ENCODE assay signal across 8 cellular contexts in the genomic region with DNA sequence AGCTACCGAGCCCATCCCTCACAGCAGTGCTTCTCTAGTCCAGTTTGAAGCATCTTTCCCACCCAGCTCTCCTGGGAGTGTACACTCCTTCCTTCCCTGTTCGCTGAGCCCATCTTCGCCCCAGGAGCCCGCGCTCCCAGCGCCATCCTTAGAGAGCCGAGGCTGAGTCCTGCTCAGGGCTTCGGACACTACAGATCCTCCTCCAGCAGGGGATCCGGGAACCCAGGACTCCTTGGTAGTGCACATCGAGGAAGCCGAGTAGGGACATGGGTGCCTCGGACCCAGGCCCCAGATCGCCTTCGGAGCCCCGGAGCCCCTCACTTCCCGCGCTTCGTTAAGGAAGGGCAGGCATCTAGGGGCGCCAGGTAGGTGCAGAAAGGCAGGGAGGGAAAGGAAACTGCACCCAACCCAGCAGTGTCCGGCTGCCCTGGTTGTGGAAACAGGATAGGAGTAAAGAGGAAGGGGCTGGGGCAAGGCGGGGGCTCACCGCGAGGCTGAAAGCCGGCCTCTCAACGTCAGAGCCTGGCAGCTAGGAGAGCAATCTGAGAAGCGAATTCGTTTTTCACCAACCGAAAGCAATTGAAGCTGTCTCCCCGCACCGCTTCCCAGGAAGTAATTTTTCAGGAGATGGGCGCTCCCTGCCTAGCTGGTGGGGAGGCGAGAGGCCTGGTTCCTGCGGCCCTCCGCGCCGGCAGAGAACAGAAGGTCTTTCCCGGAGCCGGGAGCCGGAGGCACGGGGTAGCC. TPM values are rescaled to one million over a fixed set of nuclear protein-coding genes. Genes with fewer than 3 reads are reported as not detected.
DNase-seq lines count a peak whose midpoint lies in the region; ATAC-seq, FAIRE-seq and TF ChIP-seq lines count a peak whose summit lies in the region.

No MANE protein-coding gene starts in this region.

- H3K4me3 ChIP-seq in A549 (peak overlapping the region; percentile 55), stomach smooth muscle (ENCODE audit: low read length in 2 of 2) (peak overlapping the region; percentile 54 to 68)

- peaks cover 74% of the 10 kb centered on the region for H3K27me3 Mint-ChIP-seq in activated T-helper 1 cell treated with anti-CD3 and anti-CD28 coated beads, Interleukin-12 subunit alpha, Interleukin-12 subunit beta, Interleukin-2, Interleukin-4 antibody, amounts not matched to agents 30 ng/mL and 10 ng/mL and 1 ng/mL, durations not matched to agents 14 hours and 24 hours and 36 hours (ENCODE audit: insufficient read depth)

- peaks cover 74 to 91% of the 10 kb centered on the region in 2 donors for H3K27me3 ChIP-seq in stomach smooth muscle (ENCODE audit: control insufficient read depth in 1 of 2, insufficient read depth in 2 of 2, low read length in 2 of 2)

- no peaks in the 10 kb centered on the region for H3K4me1 ChIP-seq in A549
- peaks cover 42% of the 10 kb centered on the region for H3K4me1 ChIP-seq in stomach smooth muscle (ENCODE audit: control insufficient read depth, insufficient read depth, low read length)

- no peaks in the 10 kb centered on the region for H3K9me3 ChIP-seq in A549
- no peaks in the 10 kb centered on the region for H3K9me3 ChIP-seq in stomach smooth muscle (ENCODE audit: control insufficient read depth in 2 of 2, low read length in 2 of 2)

- WGBS in A549 (ENCODE audit: missing lambda C conversion rate), result 67% methylated on average over 22 of the region's 40 CpGs

- H3K4me1 Mint-ChIP-seq in activated T-helper 1 cell treated with anti-CD3 and anti-CD28 coated beads, Interleukin-12 subunit alpha, Interleukin-12 subunit beta, Interleukin-2, Interleukin-4 antibody, amounts not matched to agents 30 ng/mL and 10 ng/mL and 1 ng/mL, durations not matched to agents 14 hours and 24 hours and 36 hours (ENCODE audit: low read depth), result peaks cover 5% of the 10 kb centered on the region

- no peak for TF ChIP-seq EP300 in A549 (IDR thresholded peaks at IDR 0.05)

- no peak overlapping the region for H3K9ac ChIP-seq in stomach smooth muscle (ENCODE audit: low read length in 2 of 2)

- CTCF ChIA-PET in A549 (lab: Yijun Ruan, JAX), result interaction anchor here (1.1 to 2.2 kb wide), 4 partner anchors 33 to 94 kb away, joined by 3 to 12 read pairs (median 4); no protein-coding TSS in a partner anchor

- H3K9me3 Mint-ChIP-seq in activated T-helper 1 cell treated with anti-CD3 and anti-CD28 coated beads, Interleukin-12 subunit alpha, Interleukin-12 subunit beta, Interleukin-2, Interleukin-4 antibody, amounts not matched to agents 30 ng/mL and 10 ng/mL and 1 ng/mL, durations not matched to agents 14 hours and 24 hours and 36 hours, result no peaks in the 10 kb centered on the region

- FAIRE-seq in A549 (lab: Jason Lieb, UNC), result no peak

- ATAC-seq in A549 (peak; percentile 72 to 81), GM18498 (IDR thresholded peaks at IDR 0.05; ENCODE audit: unreplicated experiment) (peak; percentile 13), HG03469 (IDR thresholded peaks at IDR 0.05; ENCODE audit: unreplicated experiment) (no peak), HG03045 (IDR thresholded peaks at IDR 0.05; ENCODE audit: unreplicated experiment) (no peak)

- no peak for TF ChIP-seq POLR2A in A549 (IDR thresholded peaks at IDR 0.05; ENCODE audit: low read length)

- DNase-seq in A549 (ENCODE audit: low read depth in 1 of 2, low spot score in 1 of 2) (peak; percentile 6 to 11), islet precursor cell (peak; percentile 67), anterior cingulate cortex (lab: John Stamatoyannopoulos, UW) (no peak)
- DNase-seq in activated T-helper 1 cell treated with anti-CD3 and anti-CD28 coated beads, Interleukin-12 subunit alpha, Interleukin-12 subunit beta, Interleukin-2, Interleukin-4 antibody, amounts not matched to agents 30 ng/mL and 10 ng/mL and 1 ng/mL, durations not matched to agents 14 hours and 24 hours and 36 hours (ENCODE audit: low spot score), result no peak

- POLR2A ChIA-PET in A549 (lab: Yijun Ruan, JAX), result no interaction called here

- H3K27ac ChIP-seq in A549 (no peak overlapping the region), stomach smooth muscle (ENCODE audit: low read length) (no peak overlapping the region)

- peak overlapping the region; percentile 94 for H3K4me2 ChIP-seq in A549

- no peak for TF ChIP-seq RAD21 in A549 (conservative IDR thresholded peaks at IDR 0.05 in 1 of 2, IDR thresholded peaks at IDR 0.05 in 1 of 2)

- H3K27ac Mint-ChIP-seq in activated T-helper 1 cell treated with anti-CD3 and anti-CD28 coated beads, Interleukin-12 subunit alpha, Interleukin-12 subunit beta, Interleukin-2, Interleukin-4 antibody, amounts not matched to agents 30 ng/mL and 10 ng/mL and 1 ng/mL, durations not matched to agents 14 hours and 24 hours and 36 hours, result peak overlapping the region; percentile 44

- no peaks in the 10 kb centered on the region for H3K36me3 ChIP-seq in stomach smooth muscle (ENCODE audit: control insufficient read depth in 2 of 2, insufficient read depth in 2 of 2, low read length in 2 of 2)

- H3K4me3 Mint-ChIP-seq in activated T-helper 1 cell treated with anti-CD3 and anti-CD28 coated beads, Interleukin-12 subunit alpha, Interleukin-12 subunit beta, Interleukin-2, Interleukin-4 antibody, amounts not matched to agents 30 ng/mL and 10 ng/mL and 1 ng/mL, durations not matched to agents 14 hours and 24 hours and 36 hours, result peak overlapping the region; percentile 54

- no peaks in the 10 kb centered on the region for H3K36me3 Mint-ChIP-seq in activated T-helper 1 cell treated with anti-CD3 and anti-CD28 coated beads, Interleukin-12 subunit alpha, Interleukin-12 subunit beta, Interleukin-2, Interleukin-4 antibody, amounts not matched to agents 30 ng/mL and 10 ng/mL and 1 ng/mL, durations not matched to agents 14 hours and 24 hours and 36 hours (ENCODE audit: low read depth)

- no peak for TF ChIP-seq CTCF in A549 (IDR thresholded peaks at IDR 0.05)

- intact Hi-C loops in activated T-helper 1 cell treated with anti-CD3 and anti-CD28 coated beads, Interleukin-12 subunit alpha, Interleukin-12 subunit beta, Interleukin-2, Interleukin-4 antibody, amounts not matched to agents 30 ng/mL and 10 ng/mL and 1 ng/mL, durations not matched to agents 14 hours and 24 hours and 36 hours (cut with micrococcal nuclease), result no loop called here

TF ChIP-seq in A549, 52 proteins besides CTCF, POLR2A, EP300 and RAD21 (continues in another document):
- TF ChIP-seq HDAC2 (IDR thresholded peaks at IDR 0.05) (no peak), RARB (CRISPR knock-in tag; IDR thresholded peaks at IDR 0.05) (no peak), FOSB (CRISPR knock-in tag; IDR thresholded peaks at IDR 0.05) (no peak), EHF (CRISPR knock-in tag; IDR thresholded peaks at IDR 0.05) (no peak), HOXB5 (CRISPR knock-in tag; IDR thresholded peaks at IDR 0.05) (no peak), ZC3H11A (IDR thresholded peaks at IDR 0.05) (no peak), JUN (IDR thresholded peaks at IDR 0.05) (no peak), FOXS1 (CRISPR knock-in tag; IDR thresholded peaks at IDR 0.05) (no peak)
- TF ChIP-seq, protein P1, sequence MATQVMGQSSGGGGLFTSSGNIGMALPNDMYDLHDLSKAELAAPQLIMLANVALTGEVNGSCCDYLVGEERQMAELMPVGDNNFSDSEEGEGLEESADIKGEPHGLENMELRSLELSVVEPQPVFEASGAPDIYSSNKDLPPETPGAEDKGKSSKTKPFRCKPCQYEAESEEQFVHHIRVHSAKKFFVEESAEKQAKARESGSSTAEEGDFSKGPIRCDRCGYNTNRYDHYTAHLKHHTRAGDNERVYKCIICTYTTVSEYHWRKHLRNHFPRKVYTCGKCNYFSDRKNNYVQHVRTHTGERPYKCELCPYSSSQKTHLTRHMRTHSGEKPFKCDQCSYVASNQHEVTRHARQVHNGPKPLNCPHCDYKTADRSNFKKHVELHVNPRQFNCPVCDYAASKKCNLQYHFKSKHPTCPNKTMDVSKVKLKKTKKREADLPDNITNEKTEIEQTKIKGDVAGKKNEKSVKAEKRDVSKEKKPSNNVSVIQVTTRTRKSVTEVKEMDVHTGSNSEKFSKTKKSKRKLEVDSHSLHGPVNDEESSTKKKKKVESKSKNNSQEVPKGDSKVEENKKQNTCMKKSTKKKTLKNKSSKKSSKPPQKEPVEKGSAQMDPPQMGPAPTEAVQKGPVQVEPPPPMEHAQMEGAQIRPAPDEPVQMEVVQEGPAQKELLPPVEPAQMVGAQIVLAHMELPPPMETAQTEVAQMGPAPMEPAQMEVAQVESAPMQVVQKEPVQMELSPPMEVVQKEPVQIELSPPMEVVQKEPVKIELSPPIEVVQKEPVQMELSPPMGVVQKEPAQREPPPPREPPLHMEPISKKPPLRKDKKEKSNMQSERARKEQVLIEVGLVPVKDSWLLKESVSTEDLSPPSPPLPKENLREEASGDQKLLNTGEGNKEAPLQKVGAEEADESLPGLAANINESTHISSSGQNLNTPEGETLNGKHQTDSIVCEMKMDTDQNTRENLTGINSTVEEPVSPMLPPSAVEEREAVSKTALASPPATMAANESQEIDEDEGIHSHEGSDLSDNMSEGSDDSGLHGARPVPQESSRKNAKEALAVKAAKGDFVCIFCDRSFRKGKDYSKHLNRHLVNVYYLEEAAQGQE (IDR thresholded peaks at IDR 0.05), result no peak

RNA-seq across cellular contexts. Expression of a gene that starts 1.0 kb away (rescaled TPM):
- polyA plus RNA-seq in A549 (2011; rRNA removed) (0.04 and 0.06 TPM in 2 replicates), A549 (2017; fragmentation: RNase III; extraction: RNeasy Plus Mini Kit Qiagen cat#74134 plus additional on column Dnase treatment) (0.03 to 0.05 TPM (median 0.04 TPM) in 3 replicates)
- polyA plus RNA-seq in A549 (2012; cell fraction: cytosol; rRNA removed), result 0.08 and 0.09 TPM in 2 replicates
- polyA plus RNA-seq in A549 (2012; cell fraction: nucleus; rRNA removed), result 0.14 and 0.15 TPM in 2 replicates
- not detected in 2 replicates for polyA minus RNA-seq in A549 (2011; rRNA and poly(A)+ RNA removed)
- not detected in 2 replicates for total RNA-seq in activated T-helper 1 cell treated with anti-CD3 and anti-CD28 coated beads, Interleukin-12 subunit alpha, Interleukin-12 subunit beta, Interleukin-2, Interleukin-4 antibody, amounts not matched to agents 30 ng/mL and 10 ng/mL and 1 ng/mL, durations not matched to agents 14 hours and 24 hours and 36 hours

RNA-seq across cellular contexts. Expression of a gene that starts 48.3 kb away (rescaled TPM):
- polyA plus RNA-seq in A549 (2011; rRNA removed), result 0.14 and 0.17 TPM in 2 replicates
- 0.75 and 0.87 TPM in 2 replicates for polyA plus RNA-seq in A549 (2012; cell fraction: cytosol; rRNA removed)
- polyA plus RNA-seq in A549 (2012; cell fraction: nucleus; rRNA removed), result 0.78 and 1.0 TPM in 2 replicates
- polyA plus RNA-seq in A549 (2017; fragmentation: RNase III; extraction: RNeasy Plus Mini Kit Qiagen cat#74134 plus additional on column Dnase treatment), result 0.19 to 0.34 TPM (median 0.20 TPM) in 3 replicates
- 0.29 TPM in 1 of 2 replicates, not detected in the other for polyA minus RNA-seq in A549 (2011; rRNA and poly(A)+ RNA removed)
- not detected in 2 replicates for total RNA-seq in activated T-helper 1 cell treated with anti-CD3 and anti-CD28 coated beads, Interleukin-12 subunit alpha, Interleukin-12 subunit beta, Interleukin-2, Interleukin-4 antibody, amounts not matched to agents 30 ng/mL and 10 ng/mL and 1 ng/mL, durations not matched to agents 14 hours and 24 hours and 36 hours

Comparison
In these comparisons a context has a peak if more than half of its experiments do, and no peak if none do; other contexts are left out.
1. ATAC-seq: peak in A549 (2 of 2) and GM18498 (single experiment); none in HG03469 (single experiment) and HG03045 (single experiment).
2. DNase-seq: peak in A549 (2 of 2) and islet precursor cell (single experiment); none in activated T-helper 1 cell treated with anti-CD3 and anti-CD28 coated beads, Interleukin-12 subunit alpha, Interleukin-12 subunit beta, Interleukin-2, Interleukin-4 antibody, amounts not matched to agents 30 ng/mL and 10 ng/mL and 1 ng/mL, durations not matched to agents 14 hours and 24 hours and 36 hours (single experiment) and anterior cingulate cortex (0 of 58).